ENCODE assay signal across 14 cellular contexts in the genomic region with DNA sequence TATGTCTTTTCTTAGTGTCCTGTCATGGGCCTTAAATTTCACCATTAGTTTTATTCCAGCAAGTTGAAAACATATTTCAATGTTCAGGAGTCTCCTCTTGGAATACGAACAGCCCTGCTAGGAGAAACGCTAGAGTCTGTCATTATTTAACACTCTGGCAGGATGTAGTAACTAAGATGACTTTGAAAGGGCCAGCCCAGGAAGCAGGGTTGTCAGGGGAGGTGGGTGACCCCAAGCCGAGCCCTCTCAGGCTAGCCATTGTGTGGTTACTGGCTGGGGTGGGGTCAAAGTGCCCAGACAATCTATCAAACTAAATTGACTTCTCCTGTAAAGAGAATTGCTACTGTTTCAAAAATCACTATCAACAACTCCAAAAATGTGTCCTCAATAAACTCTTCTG.
DNase-seq lines count a peak whose midpoint lies in the region; ATAC-seq and TF ChIP-seq lines count a peak whose summit lies in the region.
"Had no signal": no experiment of that assay in that cellular context is flagged by ENCODE, and none has a peak within 500 bp of the region (broad histone marks: within the 10 kb centered on the region; RNA-seq: fewer than 3 reads in every experiment).

No MANE protein-coding gene starts in this region.

- no peak for TF ChIP-seq CTCF in right atrium auricular region (IDR thresholded peaks at IDR 0.05)
- TF ChIP-seq CTCF in upper lobe of right lung (IDR thresholded peaks at IDR 0.05), result no peak
- TF ChIP-seq CTCF in brain microvascular endothelial cell (IDR thresholded peaks at IDR 0.05; ENCODE audit: low read depth, low read length, missing control alignments), result no peak

- no peak overlapping the region for H3K27ac ChIP-seq in right cardiac atrium (ENCODE audit: low read length)
- peak overlapping the region in 1 of 2 donors; percentile 24 for H3K27ac ChIP-seq in right atrium auricular region
- H3K27ac ChIP-seq in upper lobe of right lung, result peak overlapping the region; percentile 72
- H3K27ac ChIP-seq in brain microvascular endothelial cell, result no peak overlapping the region
- H3K27ac ChIP-seq: SJCRH30, thyroid gland had no signal

- H3K4me3 Mint-ChIP-seq in T-helper 2 cell treated with Interferon-gamma antibody and Interleukin-4, amounts not matched to agents 5 μg/mL and 100 μg/mL, for 36 hours, result peak overlapping the region; percentile 76

- ATAC-seq in right cardiac atrium (peak in 1 of 2 donors; percentile 70), left lobe of liver (peak; percentile 54), upper lobe of right lung (no peak), HG03045 (IDR thresholded peaks at IDR 0.05; ENCODE audit: unreplicated experiment) (no peak)

- no peaks in the 10 kb centered on the region for H3K9me3 ChIP-seq in right cardiac atrium (ENCODE audit: control insufficient read depth, low read length)
- no peaks in the 10 kb centered on the region for H3K9me3 ChIP-seq in right atrium auricular region
- H3K9me3 ChIP-seq in upper lobe of right lung, result no peaks in the 10 kb centered on the region
- H3K9me3 ChIP-seq: SJCRH30, thyroid gland had no signal

- no peaks in the 10 kb centered on the region for H3K27me3 Mint-ChIP-seq in T-helper 2 cell treated with Interferon-gamma antibody and Interleukin-4, amounts not matched to agents 5 μg/mL and 100 μg/mL, for 36 hours (ENCODE audit: low read depth)

- H3K27me3 ChIP-seq in right cardiac atrium (ENCODE audit: control insufficient read depth, insufficient read depth), result no peaks in the 10 kb centered on the region
- no peaks in the 10 kb centered on the region for H3K27me3 ChIP-seq in right atrium auricular region
- no peaks in the 10 kb centered on the region for H3K27me3 ChIP-seq in upper lobe of right lung
- no peaks in the 10 kb centered on the region for H3K27me3 ChIP-seq in brain microvascular endothelial cell (replicated peaks)
- H3K27me3 ChIP-seq: dorsolateral prefrontal cortex, SJCRH30, thyroid gland had no signal

- H3K4me3 ChIP-seq in right cardiac atrium (ENCODE audit: low read length) (no peak overlapping the region), right atrium auricular region (no peak overlapping the region), upper lobe of right lung (no peak overlapping the region), brain microvascular endothelial cell (ENCODE audit: low read depth, low read length) (no peak overlapping the region)
- H3K4me3 ChIP-seq: dorsolateral prefrontal cortex, SJCRH30, thyroid gland had no signal

- H3K4me1 ChIP-seq in right cardiac atrium (ENCODE audit: control insufficient read depth, insufficient read depth, low read length) (peaks cover 9% of the 10 kb centered on the region), right atrium auricular region (peaks cover 0 to 39% of the 10 kb centered on the region in 2 donors), upper lobe of right lung (peaks cover 29% of the 10 kb centered on the region)
- H3K4me1 ChIP-seq: SJCRH30 had no signal

- H3K36me3 Mint-ChIP-seq in T-helper 2 cell treated with Interferon-gamma antibody and Interleukin-4, amounts not matched to agents 5 μg/mL and 100 μg/mL, for 36 hours (ENCODE audit: low read depth), result peaks cover 26% of the 10 kb centered on the region

- peak overlapping the region; percentile 99 for H3K27ac Mint-ChIP-seq in T-helper 2 cell treated with Interferon-gamma antibody and Interleukin-4, amounts not matched to agents 5 μg/mL and 100 μg/mL, for 36 hours

- WGBS in right cardiac atrium, result 49% methylated on average over 3 of the region's 3 CpGs

- DNase-seq in right cardiac atrium (peak in 2 of 3 donors; percentile 38 to 71), right atrium auricular region (ENCODE audit: low spot score) (no peak), left lobe of liver (ENCODE audit: low spot score) (no peak), upper lobe of right lung (no peak), NCI-H1092 treated with DMSO at 0.1 percent for 48 hours (lab: John Stamatoyannopoulos, UW) (no peak), brain microvascular endothelial cell (no peak)
- DNase-seq in T-helper 2 cell treated with Interferon-gamma antibody and Interleukin-4, amounts not matched to agents 5 μg/mL and 100 μg/mL, for 36 hours (ENCODE audit: low spot score), result no peak
- DNase-seq: DMS79, dorsolateral prefrontal cortex, mesenchymal stem cell, NCI-H1048, SJCRH30, thyroid gland had no signal

- H3K4me1 Mint-ChIP-seq in T-helper 2 cell treated with Interferon-gamma antibody and Interleukin-4, amounts not matched to agents 5 μg/mL and 100 μg/mL, for 36 hours (ENCODE audit: low read depth), result peaks cover 81% of the 10 kb centered on the region

- in situ Hi-C loops in brain microvascular endothelial cell (cut with HindIII; ENCODE audit: low pct_ligation_motif_present, low sequenced_read_pairs), result no loop called here

- intact Hi-C loops in right cardiac atrium (cut with DNase I) (loop anchor here in 1 of 4 donors (10.0 kb wide), 1 partner anchor 61 kb away; no protein-coding TSS in a partner anchor), upper lobe of right lung (cut with DNase I) (no loop called here)

- H3K9me3 Mint-ChIP-seq in T-helper 2 cell treated with Interferon-gamma antibody and Interleukin-4, amounts not matched to agents 5 μg/mL and 100 μg/mL, for 36 hours, result no peaks in the 10 kb centered on the region

- no peaks in the 10 kb centered on the region for H3K36me3 ChIP-seq in right atrium auricular region
- no peaks in the 10 kb centered on the region for H3K36me3 ChIP-seq in upper lobe of right lung
- no peaks in the 10 kb centered on the region for H3K36me3 ChIP-seq in brain microvascular endothelial cell (replicated peaks)
- H3K36me3 ChIP-seq: SJCRH30, thyroid gland had no signal

Comparison
In these comparisons a context has a peak if more than half of its experiments do, and no peak if none do; other contexts are left out.
1. DNase-seq: peak in right cardiac atrium (2 of 3); none in right atrium auricular region (single experiment), T-helper 2 cell treated with Interferon-gamma antibody and Interleukin-4, amounts not matched to agents 5 μg/mL and 100 μg/mL, for 36 hours (single experiment), left lobe of liver (single experiment), upper lobe of right lung (single experiment), NCI-H1092 treated with DMSO at 0.1 percent for 48 hours (single experiment) and brain microvascular endothelial cell (single experiment).